Comparison of ENCODE assay signal across 11 cellular contexts in genomic region chr11:111733009-111733408, GRCh38. TPM values are rescaled to one million over a fixed set of nuclear protein-coding genes. Genes with fewer than 3 reads are reported as not detected.
DNase-seq lines count a peak whose midpoint lies in the region; ATAC-seq and TF ChIP-seq lines count a peak whose summit lies in the region.
"Had no signal": no experiment of that assay in that cellular context is flagged by ENCODE, and none has a peak within 500 bp of the region (broad histone marks: within the 10 kb centered on the region; RNA-seq: fewer than 3 reads in every experiment).

No MANE protein-coding gene starts in this region.

- H3K27ac ChIP-seq in gastroesophageal sphincter (peak overlapping the region; percentile 94 to 97 (median 96)), trophoblast cell (ENCODE audit: low read depth, low read length) (no peak overlapping the region)
- H3K27ac ChIP-seq: C4-2B had no signal

- 0% methylated on average over 2 of the region's 7 CpGs; no CpG with 5 or more reads in 1 of the 2 donors for WGBS in gastroesophageal sphincter (ENCODE audit: low coverage in 1 of 2), 2 donors
- no CpG with 5 or more reads among the region's 7 CpGs for WGBS in trophoblast cell (ENCODE audit: extremely low coverage, insufficient coverage, insufficient read length)

- no peak overlapping the region for H2AFZ ChIP-seq in trophoblast cell (ENCODE audit: insufficient read depth, low read length, poor library complexity)

- H3K9me3 ChIP-seq in gastroesophageal sphincter (no peaks in the 10 kb centered on the region), trophoblast cell (ENCODE audit: insufficient read depth, low read depth, low read length) (no peaks in the 10 kb centered on the region)

- H2BK5ac ChIP-seq in trophoblast cell (ENCODE audit: low read depth, low read length, poor library complexity) = no peak overlapping the region

- H4K12ac ChIP-seq in trophoblast cell (ENCODE audit: low read depth, low read length) = no peak overlapping the region

- no peak overlapping the region for H2BK120ac ChIP-seq in trophoblast cell (ENCODE audit: insufficient read depth, low read length, poor library complexity)

- peak; percentile 50 for ATAC-seq in gastroesophageal sphincter

- TF ChIP-seq POLR2A in gastroesophageal sphincter (IDR thresholded peaks at IDR 0.05) = peak in 1 of 2 donors; percentile 9

- H3K4ac ChIP-seq in trophoblast cell (ENCODE audit: low read depth, low read length) = no peak overlapping the region

- no peak for TF ChIP-seq CTCF in AG09309 (IDR thresholded peaks at IDR 0.05; ENCODE audit: control insufficient read depth, insufficient read depth, low read depth, low read length, missing control alignments)
- no peak for TF ChIP-seq CTCF in gastroesophageal sphincter (IDR thresholded peaks at IDR 0.05)

- H3K79me2 ChIP-seq in trophoblast cell (ENCODE audit: control insufficient read depth, insufficient read depth, low read length, poor library complexity) = peaks cover 8% of the 10 kb centered on the region

- peak overlapping the region; percentile 19 for H2BK12ac ChIP-seq in trophoblast cell (ENCODE audit: low read length)

- peak overlapping the region; percentile 53 for H3K14ac ChIP-seq in trophoblast cell (ENCODE audit: low read length)

- H3K4me3 ChIP-seq in AG09309 (ENCODE audit: control insufficient read depth, low read depth, low read length) = no peak overlapping the region
- no peak overlapping the region for H3K4me3 ChIP-seq in gastroesophageal sphincter
- H3K4me3 ChIP-seq in trophoblast cell (ENCODE audit: low read depth, low read length) = no peak overlapping the region

- no peak overlapping the region for H3K23ac ChIP-seq in trophoblast cell (ENCODE audit: low read length)

- peaks cover 24 to 93% (median 74%) of the 10 kb centered on the region in 3 donors for H3K4me1 ChIP-seq in gastroesophageal sphincter
- peaks cover 34 to 42% of the 10 kb centered on the region in 2 experiments for H3K4me1 ChIP-seq in trophoblast cell (ENCODE audit: control insufficient read depth in 1 of 2, insufficient read depth in 2 of 2, low read length in 2 of 2)

- no peak overlapping the region for H3K18ac ChIP-seq in trophoblast cell (ENCODE audit: low read length)

- H2AK5ac ChIP-seq in trophoblast cell (ENCODE audit: low read length) = no peak overlapping the region

- H3K36me3 ChIP-seq in gastroesophageal sphincter (peaks cover 0 to 1% of the 10 kb centered on the region in 2 donors), trophoblast cell (ENCODE audit: control insufficient read depth in 1 of 2, insufficient read depth in 2 of 2, low read length in 2 of 2) (peaks cover 0 to 3% of the 10 kb centered on the region in 2 experiments)

- H4K8ac ChIP-seq in trophoblast cell (ENCODE audit: low read depth, low read length) = no peak overlapping the region

- peaks cover 29% of the 10 kb centered on the region for H3K79me1 ChIP-seq in trophoblast cell (ENCODE audit: low read length)

- DNase-seq in AG09309 (ENCODE audit: low read depth) (peak; percentile 52), amniotic epithelial cell (ENCODE audit: low read depth) (peak; percentile 80), trophoblast cell (no peak), germinal center (ENCODE audit: low spot score) (no peak), NCI-H524 (lab: John Stamatoyannopoulos, UW) (no peak), NCI-H1436 (lab: John Stamatoyannopoulos, UW) (no peak), GOT3 (lab: John Stamatoyannopoulos, UW) (no peak)
- DNase-seq: activated gamma-delta T cell, naive B cell had no signal

- TF ChIP-seq EP300 in gastroesophageal sphincter (IDR thresholded peaks at IDR 0.05) = no peak

- H3K9ac ChIP-seq in trophoblast cell (ENCODE audit: low read length) = no peak overlapping the region

- H4K91ac ChIP-seq in trophoblast cell (ENCODE audit: low read depth, low read length) = peak overlapping the region; percentile 33

- H3K4me2 ChIP-seq in trophoblast cell (ENCODE audit: low read length) = no peak overlapping the region

- H3K27me3 ChIP-seq in gastroesophageal sphincter = no peaks in the 10 kb centered on the region
- no peaks in the 10 kb centered on the region for H3K27me3 ChIP-seq in trophoblast cell (ENCODE audit: insufficient read depth, low read length)

RNA-seq across cellular contexts. Expression of gene PPP2R1B, which starts 33.2 kb away (rescaled TPM):
- total RNA-seq in gastroesophageal sphincter = 10 to 100 TPM; 11.1 to 21.9 (median 20.5) TPM
- 17.9 and 18.6 TPM in 2 replicates for polyA plus RNA-seq in trophoblast cell (2013)

Comparison
In these comparisons a context has a peak if more than half of its experiments do, and no peak if none do; other contexts are left out.
1. DNase-seq: peak in AG09309 (single experiment) and amniotic epithelial cell (single experiment); none in trophoblast cell (0 of 2), germinal center (single experiment), NCI-H524 (0 of 2), NCI-H1436 (single experiment) and GOT3 (single experiment).